ENCODE assay signal across 17 cellular contexts in the genomic region with DNA sequence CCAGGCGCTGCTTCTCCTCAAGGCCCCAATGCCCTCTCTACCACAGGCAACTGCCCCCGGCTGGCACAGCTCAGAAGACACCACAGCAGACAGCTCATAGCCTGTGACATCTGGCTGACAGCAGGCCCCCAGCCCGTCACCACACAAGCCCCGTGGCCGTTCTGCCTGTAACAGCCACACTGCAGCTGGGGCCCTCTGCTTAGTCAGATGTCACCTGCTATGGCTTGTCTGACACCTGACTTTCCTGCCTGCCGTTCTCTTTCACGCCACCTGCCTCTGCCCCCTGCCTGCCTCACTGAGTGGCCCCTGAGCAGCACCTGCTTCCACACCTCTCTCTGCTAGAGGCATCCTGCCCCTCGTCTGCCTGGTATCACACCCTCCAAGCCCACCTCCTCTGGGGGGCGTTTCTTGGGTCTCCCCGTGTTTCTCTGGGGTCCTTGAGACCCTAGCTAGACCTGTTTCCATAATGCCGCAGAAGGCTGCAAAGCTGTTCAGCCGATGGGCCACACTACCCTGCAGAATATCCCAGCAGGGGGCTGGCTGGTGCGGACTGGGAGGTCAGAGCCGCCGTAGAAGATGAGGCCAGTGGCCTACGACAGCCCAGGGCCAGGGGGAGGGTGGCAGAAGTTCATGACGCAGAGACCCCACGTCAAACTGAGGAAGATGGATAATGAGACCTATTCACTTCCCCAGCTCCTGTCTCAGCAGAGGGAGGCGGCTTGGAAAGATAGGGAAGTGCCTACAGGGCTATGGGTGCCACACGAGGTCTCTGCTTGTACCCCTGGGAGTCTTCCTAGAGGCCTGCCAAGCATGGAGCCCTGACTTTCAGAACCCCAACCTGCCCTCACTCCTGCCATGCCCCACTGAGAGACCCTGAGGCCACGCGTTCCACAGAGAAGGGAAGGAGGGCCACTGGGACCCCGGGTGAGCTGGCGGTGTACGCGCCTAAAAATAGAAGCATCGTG.
A peak's percentile ranks its signal among the peaks of the same experiment; 100 is the strongest.
DNase-seq lines count a peak whose midpoint lies in the region; ATAC-seq and TF ChIP-seq lines count a peak whose summit lies in the region.
"Had no signal": no experiment of that assay in that cellular context is flagged by ENCODE, and none has a peak within 500 bp of the region (broad histone marks: within the 10 kb centered on the region; RNA-seq: fewer than 3 reads in every experiment).

No MANE protein-coding gene starts in this region.

- peaks cover 16% of the 10 kb centered on the region for H3K4me1 Mint-ChIP-seq in glutamatergic neuron (ENCODE audit: low read depth, unreplicated experiment)
- H3K4me1 Mint-ChIP-seq in stimulated activated naive B cell treated with anti-CD40 and anti-IgM and Interleukin-4, amounts not matched to agents 10 μg/mL and 1 μg/mL and 100 μg/mL, for 72 hours = no peaks in the 10 kb centered on the region
- H3K4me1 Mint-ChIP-seq: activated naive CD8-positive, alpha-beta T cell treated with anti-CD3 and anti-CD28 coated beads, Interleukin-2, amount 10 ng/mL, durations not matched to agents 7 days and 5 days; central memory CD8-positive, alpha-beta T cell; immature natural killer cell had no signal

- no peak for ATAC-seq in Right ventricle myocardium superior (ENCODE audit: poor library complexity)
- no peak for ATAC-seq in Right ventricle myocardium inferior
- ATAC-seq in stimulated activated naive B cell treated with anti-CD40 and anti-IgM and Interleukin-4, amounts not matched to agents 10 μg/mL and 1 μg/mL and 100 μg/mL, for 72 hours (replicated peaks) = peak; percentile 23 to 27
- ATAC-seq in HG03342 (IDR thresholded peaks at IDR 0.05; ENCODE audit: unreplicated experiment) = no peak
- no peak for ATAC-seq in HG02870 (IDR thresholded peaks at IDR 0.05; ENCODE audit: unreplicated experiment)
- ATAC-seq: GM12878 had no signal

- H3K27me3 Mint-ChIP-seq in glutamatergic neuron (ENCODE audit: unreplicated experiment) = peaks cover 13% of the 10 kb centered on the region
- H3K27me3 Mint-ChIP-seq in stimulated activated naive B cell treated with anti-CD40 and anti-IgM and Interleukin-4, amounts not matched to agents 10 μg/mL and 1 μg/mL and 100 μg/mL, for 72 hours = peaks cover 5 to 11% of the 10 kb centered on the region in 2 donors
- H3K27me3 Mint-ChIP-seq: activated naive CD8-positive, alpha-beta T cell treated with anti-CD3 and anti-CD28 coated beads, Interleukin-2, amount 10 ng/mL, durations not matched to agents 7 days and 5 days; central memory CD8-positive, alpha-beta T cell had no signal

- intact Hi-C loops in Right ventricle myocardium superior (cut with DNase I) = no loop called here
- intact Hi-C loops in Right ventricle myocardium inferior (cut with DNase I) = no loop called here
- intact Hi-C loops in vagina (cut with DNase I) = no loop called here

- H3K27me3 ChIP-seq in vagina = no peaks in the 10 kb centered on the region

- no peaks in the 10 kb centered on the region for H3K9me3 ChIP-seq in vagina

- H3K9me3 Mint-ChIP-seq in glutamatergic neuron (ENCODE audit: unreplicated experiment) = peaks cover 12% of the 10 kb centered on the region
- no peaks in the 10 kb centered on the region for H3K9me3 Mint-ChIP-seq in stimulated activated naive B cell treated with anti-CD40 and anti-IgM and Interleukin-4, amounts not matched to agents 10 μg/mL and 1 μg/mL and 100 μg/mL, for 72 hours
- H3K9me3 Mint-ChIP-seq: central memory CD8-positive, alpha-beta T cell; T-helper 1 cell treated with Interleukin-12 subunit alpha and Interleukin-12 subunit beta and Interleukin-4 antibody, amounts not matched to agents 30 μg/mL and 1 μg/mL, for 36 hours had no signal

- no peaks in the 10 kb centered on the region for H3K36me3 ChIP-seq in vagina

- H3K4me3 Mint-ChIP-seq in glutamatergic neuron (ENCODE audit: unreplicated experiment) = no peak overlapping the region
- H3K4me3 Mint-ChIP-seq in stimulated activated naive B cell treated with anti-CD40 and anti-IgM and Interleukin-4, amounts not matched to agents 10 μg/mL and 1 μg/mL and 100 μg/mL, for 72 hours = no peak overlapping the region
- H3K4me3 Mint-ChIP-seq: activated naive CD8-positive, alpha-beta T cell treated with anti-CD3 and anti-CD28 coated beads, Interleukin-2, amount 10 ng/mL, durations not matched to agents 7 days and 5 days; central memory CD8-positive, alpha-beta T cell; immature natural killer cell; T-helper 1 cell treated with Interleukin-12 subunit alpha and Interleukin-12 subunit beta and Interleukin-4 antibody, amounts not matched to agents 30 μg/mL and 1 μg/mL, for 36 hours had no signal

- H3K4me3 ChIP-seq in vagina = no peak overlapping the region
- H3K4me3 ChIP-seq: GM12878 had no signal

- DNase-seq in Right ventricle myocardium superior (peak; percentile 30), Right ventricle myocardium inferior (ENCODE audit: missing footprints) (no peak), NCI-H2171 treated with DMSO at 0.1 percent for 48 hours (lab: John Stamatoyannopoulos, UW) (peak; percentile 89), glutamatergic neuron (peak; percentile 75), vagina (ENCODE audit: extremely low spot score in 2 of 2) (no peak)
- no peak for DNase-seq in stimulated activated naive B cell treated with anti-CD40 and anti-IgM and Interleukin-4, amounts not matched to agents 10 μg/mL and 1 μg/mL and 100 μg/mL, for 72 hours
- DNase-seq: activated naive CD8-positive, alpha-beta T cell treated with anti-CD3 and anti-CD28 coated beads, Interleukin-2, amount 10 ng/mL, durations not matched to agents 7 days and 5 days; immature natural killer cell; NCI-H1092; stimulated activated CD4-positive, alpha-beta T cell treated with anti-CD3 and anti-CD28 coated beads, Interleukin-4, amount 100 ng/mL, for 24 hours; stimulated activated naive CD4-positive, alpha-beta T cell treated with Interleukin-2 at 50 U/mL for 16 hours had no signal

- H3K4me1 ChIP-seq in vagina = no peaks in the 10 kb centered on the region

- TF ChIP-seq POLR2A in vagina (IDR thresholded peaks at IDR 0.05) = no peak

- TF ChIP-seq CTCF in glutamatergic neuron (IDR thresholded peaks at IDR 0.05; ENCODE audit: partially characterized antibody, unreplicated experiment) (no peak), vagina (IDR thresholded peaks at IDR 0.05) (no peak)

- no peaks in the 10 kb centered on the region for H3K36me3 Mint-ChIP-seq in glutamatergic neuron (ENCODE audit: unreplicated experiment)
- no peaks in the 10 kb centered on the region for H3K36me3 Mint-ChIP-seq in stimulated activated naive B cell treated with anti-CD40 and anti-IgM and Interleukin-4, amounts not matched to agents 10 μg/mL and 1 μg/mL and 100 μg/mL, for 72 hours
- H3K36me3 Mint-ChIP-seq: activated naive CD8-positive, alpha-beta T cell treated with anti-CD3 and anti-CD28 coated beads, Interleukin-2, amount 10 ng/mL, durations not matched to agents 7 days and 5 days; immature natural killer cell had no signal

- no peak overlapping the region for H3K27ac ChIP-seq in vagina
- H3K27ac ChIP-seq: C4-2B had no signal

- peak overlapping the region; percentile 93 for H3K27ac Mint-ChIP-seq in glutamatergic neuron (ENCODE audit: unreplicated experiment)
- H3K27ac Mint-ChIP-seq in stimulated activated naive B cell treated with anti-CD40 and anti-IgM and Interleukin-4, amounts not matched to agents 10 μg/mL and 1 μg/mL and 100 μg/mL, for 72 hours = no peak overlapping the region
- H3K27ac Mint-ChIP-seq: activated naive CD8-positive, alpha-beta T cell treated with anti-CD3 and anti-CD28 coated beads, Interleukin-2, amount 10 ng/mL, durations not matched to agents 7 days and 5 days; immature natural killer cell; T-helper 1 cell treated with Interleukin-12 subunit alpha and Interleukin-12 subunit beta and Interleukin-4 antibody, amounts not matched to agents 30 μg/mL and 1 μg/mL, for 36 hours had no signal

Comparison
In these comparisons a context has a peak if more than half of its experiments do, and no peak if none do; other contexts are left out.
1. DNase-seq: peak in Right ventricle myocardium superior (single experiment), NCI-H2171 treated with DMSO at 0.1 percent for 48 hours (single experiment) and glutamatergic neuron (single experiment); none in Right ventricle myocardium inferior (single experiment), stimulated activated naive B cell treated with anti-CD40 and anti-IgM and Interleukin-4, amounts not matched to agents 10 μg/mL and 1 μg/mL and 100 μg/mL, for 72 hours (single experiment) and vagina (0 of 2).
2. ATAC-seq: peak in stimulated activated naive B cell treated with anti-CD40 and anti-IgM and Interleukin-4, amounts not matched to agents 10 μg/mL and 1 μg/mL and 100 μg/mL, for 72 hours (2 of 2); none in Right ventricle myocardium superior (single experiment), Right ventricle myocardium inferior (single experiment), HG03342 (single experiment) and HG02870 (single experiment).